Comparison of ENCODE assay signal across 16 cellular contexts in genomic region chr3:69271098-69271497, GRCh38.
DNase-seq lines count a peak whose midpoint lies in the region; ATAC-seq and TF ChIP-seq lines count a peak whose summit lies in the region.
"Had no signal": no experiment of that assay in that cellular context is flagged by ENCODE, and none has a peak within 500 bp of the region (broad histone marks: within the 10 kb centered on the region; RNA-seq: fewer than 3 reads in every experiment).

No MANE protein-coding gene starts in this region.

- intact Hi-C loops in stomach (cut with DNase I; ENCODE audit: low total_unique reads) = no loop called here

- TF ChIP-seq CTCF in stomach (IDR thresholded peaks at IDR 0.05) = no peak

- H3K9me3 ChIP-seq in stomach = no peaks in the 10 kb centered on the region

- no peaks in the 10 kb centered on the region for H3K36me3 ChIP-seq in stomach

- ATAC-seq in left lobe of liver = peak; percentile 81
- no peak for ATAC-seq in HG02678 (IDR thresholded peaks at IDR 0.05; ENCODE audit: unreplicated experiment)
- ATAC-seq: GM12878, HCT116 had no signal

- H3K27me3 ChIP-seq in stomach = no peaks in the 10 kb centered on the region

- peak; percentile 44 for DNase-seq in Ammon's horn (ENCODE audit: low spot score)
- DNase-seq in left lobe of liver (ENCODE audit: low spot score) = no peak
- DNase-seq in pons (ENCODE audit: low spot score) = peak; percentile 90
- no peak for DNase-seq in activated T-cell treated with anti-CD3 and anti-CD28 coated beads for 4 hours
- DNase-seq in stomach = no peak
- DNase-seq in activated T-cell treated with anti-CD3 and anti-CD28 coated beads, Interleukin-2, amount 50 U/mL, for 1 hour = no peak
- DNase-seq: ACHN; C1 segment of cervical spinal cord; Calu3; CD4-positive, alpha-beta T cell; DMS79; GM23248 had no signal

- H3K4me1 ChIP-seq in stomach = peaks cover 0 to 5% (median 0%) of the 10 kb centered on the region in 4 donors

- WGBS in stomach, 5 donors = 35 to 63% (median 49%) methylated on average over 3 of the region's 3 CpGs

- H3K4me3 ChIP-seq in stomach = no peak overlapping the region
- H3K4me3 ChIP-seq: GM12878, GM23248 had no signal

- no peak for TF ChIP-seq POLR2A in stomach (IDR thresholded peaks at IDR 0.05)

- H3K27ac ChIP-seq in angular gyrus (ENCODE audit: low read depth, low read length) (peak overlapping the region; percentile 16), stomach (no peak overlapping the region)
- H3K27ac ChIP-seq: GM23248 had no signal

- TF ChIP-seq EP300 in stomach (IDR thresholded peaks at IDR 0.05) = no peak

Comparison
In these comparisons a context has a peak if more than half of its experiments do, and no peak if none do; other contexts are left out.
1. DNase-seq: peak in Ammon's horn (single experiment) and pons (single experiment); none in left lobe of liver (single experiment), activated T-cell treated with anti-CD3 and anti-CD28 coated beads for 4 hours (single experiment), stomach (single experiment) and activated T-cell treated with anti-CD3 and anti-CD28 coated beads, Interleukin-2, amount 50 U/mL, for 1 hour (single experiment).